8 cellular contexts compared by ENCODE assay signal in genomic region chr5:154038241-154038603, GRCh38.
DNase-seq lines count a peak whose midpoint lies in the region; ATAC-seq and TF ChIP-seq lines count a peak whose summit lies in the region.

No MANE protein-coding gene starts in this region.

- H3K79me2 ChIP-seq in ACC112 (ENCODE audit: control insufficient read depth, insufficient read depth, low read length, unreplicated experiment): peaks cover 53% of the 10 kb centered on the region

- H3K4me3 ChIP-seq in ACC112 (ENCODE audit: low read depth, low read length) (peak overlapping the region; percentile 99), astrocyte of the spinal cord (ENCODE audit: low read depth, low read length) (peak overlapping the region; percentile 96)

- no peak for TF ChIP-seq CTCF in astrocyte of the spinal cord (IDR thresholded peaks at IDR 0.05; ENCODE audit: low read depth, low read length)

- in situ Hi-C loops in astrocyte of the spinal cord (cut with HindIII; ENCODE audit: low sequenced_read_pairs): no loop called here

- ATAC-seq in GM18508 (IDR thresholded peaks at IDR 0.05; ENCODE audit: insufficient read depth, unreplicated experiment): peak; percentile 25
- ATAC-seq in HG02970 (IDR thresholded peaks at IDR 0.05; ENCODE audit: low FRiP score, unreplicated experiment): peak; percentile 44

- H3K27me3 ChIP-seq in ACC112 (ENCODE audit: insufficient read depth, low read length): no peaks in the 10 kb centered on the region

- no peaks in the 10 kb centered on the region for H3K36me3 ChIP-seq in ACC112 (ENCODE audit: insufficient read depth, low read length)

- H3K27ac ChIP-seq in ACC112 (ENCODE audit: low read depth, low read length): peak overlapping the region; percentile 71

- H2AFZ ChIP-seq in ACC112 (ENCODE audit: low read length, unreplicated experiment): peak overlapping the region; percentile 99

- H3K4me1 ChIP-seq in ACC112 (ENCODE audit: control insufficient read depth, insufficient read depth, low read length, unreplicated experiment): peaks cover 18% of the 10 kb centered on the region

- DNase-seq in NOMO-1 treated with DMSO at 0.1 percent for 48 hours (lab: John Stamatoyannopoulos, UW; ENCODE audit: unreplicated experiment) (peak; percentile 54), astrocyte of the spinal cord (ENCODE audit: low read depth, low spot score) (peak; percentile 25), inferior parietal cortex (ENCODE audit: extremely low spot score) (peak; percentile 46), DMS153 treated with DMSO at 0.1 percent for 48 hours (lab: John Stamatoyannopoulos, UW; ENCODE audit: unreplicated experiment) (no peak)
- DNase-seq in stimulated activated CD4-positive, alpha-beta T cell treated with anti-CD3 and anti-CD28 coated beads, Interleukin-1b, Interleukin-23, amount 100 ng/mL, for 48 hours: peak; percentile 35
